ENCODE assay signal across 10 cellular contexts in genomic region chr17:57259817-57260216, GRCh38. TPM values are rescaled to one million over a fixed set of nuclear protein-coding genes. Genes with fewer than 3 reads are reported as not detected.
A peak's percentile ranks its signal among the peaks of the same experiment; 100 is the strongest.
DNase-seq lines count a peak whose midpoint lies in the region; ATAC-seq and TF ChIP-seq lines count a peak whose summit lies in the region.
"Had no signal": no experiment of that assay in that cellular context is flagged by ENCODE, and none has a peak within 500 bp of the region (broad histone marks: within the 10 kb centered on the region; RNA-seq: fewer than 3 reads in every experiment).

No MANE protein-coding gene starts in this region.

- H3K36me3 ChIP-seq in osteoblast (ENCODE audit: insufficient read depth, low read length), result peaks cover 3% of the 10 kb centered on the region

- POLR2A ChIA-PET in MCF 10A (lab: Yijun Ruan, JAX), result no interaction called here

- BruUV-seq in MCF 10A (replicated peaks; lab: Mats Ljungman, UMichigan), result no TSS peak

- no peak for ATAC-seq in HG03571 (IDR thresholded peaks at IDR 0.05; ENCODE audit: unreplicated experiment)

- peaks cover 6% of the 10 kb centered on the region for H3K27me3 ChIP-seq in osteoblast (ENCODE audit: insufficient read depth, low read length)

- H3K36me3 Mint-ChIP-seq in MCF 10A (ENCODE audit: insufficient read depth, unreplicated experiment) (peaks cover 57% of the 10 kb centered on the region), neural crest cell (ENCODE audit: low read depth) (peaks cover 24% of the 10 kb centered on the region)

- H3K4me3 ChIP-seq in osteoblast (ENCODE audit: insufficient read depth, low read length), result no peak overlapping the region

- no peak overlapping the region for H3K4me2 ChIP-seq in osteoblast (ENCODE audit: insufficient read depth, low read length)

- H3K79me2 ChIP-seq in osteoblast (ENCODE audit: insufficient read depth, low read length), result no peaks in the 10 kb centered on the region

- no peaks in the 10 kb centered on the region for H3K4me1 ChIP-seq in osteoblast (ENCODE audit: insufficient read depth, low read length)

- peak; percentile 53 for DNase-seq in NCI-H1105 treated with DMSO at 0.1 percent for 48 hours (lab: John Stamatoyannopoulos, UW)
- DNase-seq in NCI-H1105 (lab: John Stamatoyannopoulos, UW), result no peak
- peak; percentile 48 for DNase-seq in NAMALWA (ENCODE audit: low spot score)
- no peak for DNase-seq in MCF 10A (ENCODE audit: unreplicated experiment)
- no peak for DNase-seq in neural crest cell (ENCODE audit: low read depth, low spot score)
- DNase-seq in osteoblast (ENCODE audit: insufficient read length, low spot score, missing footprints), result no peak
- no peak for DNase-seq in COR-L47 (lab: John Stamatoyannopoulos, UW)
- DNase-seq: KG1, kidney glomerular epithelial cell had no signal

- H3K27me3 Mint-ChIP-seq in MCF 10A (ENCODE audit: insufficient read depth, unreplicated experiment) (no peaks in the 10 kb centered on the region), neural crest cell (ENCODE audit: low read depth) (no peaks in the 10 kb centered on the region)

- no peak overlapping the region for H3K27ac ChIP-seq in osteoblast (ENCODE audit: low read depth, low read length)

- TF ChIP-seq CTCF in MCF 10A (IDR thresholded peaks at IDR 0.05; ENCODE audit: unreplicated experiment) (no peak), neural crest cell (conservative IDR thresholded peaks at IDR 0.05) (no peak), osteoblast (IDR thresholded peaks at IDR 0.05; ENCODE audit: extremely low read depth, low read depth, low read length) (no peak)

- H3K9me3 ChIP-seq in osteoblast (ENCODE audit: low read depth, low read length), result no peaks in the 10 kb centered on the region

- H2AFZ ChIP-seq in osteoblast (ENCODE audit: low read length), result no peak overlapping the region

- no peaks in the 10 kb centered on the region for H3K9me3 Mint-ChIP-seq in MCF 10A (ENCODE audit: unreplicated experiment)
- no peaks in the 10 kb centered on the region for H3K9me3 Mint-ChIP-seq in neural crest cell

- H3K4me3 Mint-ChIP-seq in MCF 10A (ENCODE audit: unreplicated experiment) (peak overlapping the region; percentile 96), neural crest cell (peak overlapping the region; percentile 94)

- H3K4me1 Mint-ChIP-seq in MCF 10A (ENCODE audit: insufficient read depth, unreplicated experiment), result peaks cover 34% of the 10 kb centered on the region
- H3K4me1 Mint-ChIP-seq in neural crest cell, result peaks cover 77% of the 10 kb centered on the region

- CTCF ChIA-PET in MCF 10A (lab: Yijun Ruan, JAX), result interaction anchor here (1.0 kb wide), 1 partner anchor 114 kb away, joined by 3 read pairs; no protein-coding TSS in a partner anchor

- H3K27ac Mint-ChIP-seq in MCF 10A (ENCODE audit: low read depth, unreplicated experiment), result peak overlapping the region; percentile 27
- no peak overlapping the region for H3K27ac Mint-ChIP-seq in neural crest cell (ENCODE audit: unreplicated experiment)

- intact Hi-C loops in MCF 10A (cut with micrococcal nuclease), result loop anchor here (2.0 to 5.0 kb wide), 4 partner anchors 111 to 412 kb away; no protein-coding TSS in a partner anchor

- no peaks in the 10 kb centered on the region for H4K20me1 ChIP-seq in osteoblast (ENCODE audit: insufficient read depth, low read length)

RNA-seq across cellular contexts. Expression of gene MSI2, which starts 3.5 kb away (rescaled TPM):
- 52.4 and 60.6 TPM in 2 replicates for total RNA-seq in MCF 10A (2022)
- 140 and 150 TPM in 2 replicates for total RNA-seq in neural crest cell
- 17.4 and 23.2 TPM in 2 replicates for total RNA-seq in osteoblast

Comparison
In these comparisons a context has a peak if more than half of its experiments do, and no peak if none do; other contexts are left out.
1. DNase-seq: peak in NCI-H1105 treated with DMSO at 0.1 percent for 48 hours (single experiment) and NAMALWA (single experiment); none in NCI-H1105 (single experiment), MCF 10A (single experiment), neural crest cell (single experiment), osteoblast (single experiment) and COR-L47 (single experiment).